In genomic region chr22:40183603-40184002, GRCh38 we compare ENCODE assay signal across 7 cellular contexts. TPM values are rescaled to one million over a fixed set of nuclear protein-coding genes. Genes with fewer than 3 reads are reported as not detected.
DNase-seq lines count a peak whose midpoint lies in the region; ATAC-seq and TF ChIP-seq lines count a peak whose summit lies in the region.
"Not testable (repeated sequence)": the region's sequence is repeated elsewhere in the genome, so short reads cannot be mapped to it uniquely, and the experiment has no call there.

No MANE protein-coding gene starts in this region.

- not testable (repeated sequence) for H3F3A ChIP-seq in neural cell (ENCODE audit: insufficient read depth, low read length, poor library complexity, severe bottlenecking)

- H3K4me3 ChIP-seq in HFF-Myc (replicated peaks; ENCODE audit: low read depth, low read length) (peak overlapping the region; percentile 14; the same call in 1 of the 2 replicates), neural cell (ENCODE audit: low read length) (peak overlapping the region; percentile 48)
- not testable (repeated sequence) for H3K4me3 ChIP-seq in left lung

- not testable (repeated sequence) for H3K27me3 Mint-ChIP-seq in activated CD4-positive, alpha-beta T cell treated with anti-CD3 and anti-CD28 coated beads for 36 hours; activated naive CD8-positive, alpha-beta T cell treated with anti-CD3 and anti-CD28 coated beads, Interleukin-2, amount 50 U/mL, for 24 hours; stimulated activated naive CD8-positive, alpha-beta T cell treated with anti-CD3 and anti-CD28 coated beads, Interleukin-15, Interleukin-2, amounts not matched to agents 100 ng/mL and 50 ng/mL, for 24 hours

- TF ChIP-seq CTCF in HFF-Myc (IDR thresholded peaks at IDR 0.05; ENCODE audit: low read depth, low read length, missing control alignments); left lung (IDR thresholded peaks at IDR 0.05); neural cell (IDR thresholded peaks at IDR 0.05; ENCODE audit: poor library complexity, severe bottlenecking): not testable (repeated sequence)

- CTCF ChIA-PET in activated CD4-positive, alpha-beta T cell treated with anti-CD3 and anti-CD28 coated beads for 36 hours (lab: Charles Lee), result interaction anchor here (1.0 kb wide), 1 partner anchor 92 kb away, joined by 3 read pairs; no protein-coding TSS in a partner anchor

- peak overlapping the region; percentile 89 for H3K27ac Mint-ChIP-seq in activated CD4-positive, alpha-beta T cell treated with anti-CD3 and anti-CD28 coated beads for 36 hours
- H3K27ac Mint-ChIP-seq in activated naive CD8-positive, alpha-beta T cell treated with anti-CD3 and anti-CD28 coated beads, Interleukin-2, amount 50 U/mL, for 24 hours, result peak overlapping the region; percentile 81
- H3K27ac Mint-ChIP-seq in stimulated activated naive CD8-positive, alpha-beta T cell treated with anti-CD3 and anti-CD28 coated beads, Interleukin-15, Interleukin-2, amounts not matched to agents 100 ng/mL and 50 ng/mL, for 24 hours, result peak overlapping the region; percentile 50

- H4K20me1 ChIP-seq in neural cell (ENCODE audit: insufficient read depth), result not testable (repeated sequence)

- H3K9me2 ChIP-seq in neural cell (ENCODE audit: insufficient read depth, low read length), result not testable (repeated sequence)

- H3K4me3 Mint-ChIP-seq in activated CD4-positive, alpha-beta T cell treated with anti-CD3 and anti-CD28 coated beads for 36 hours, result peak overlapping the region; percentile 61
- peak overlapping the region; percentile 60 for H3K4me3 Mint-ChIP-seq in activated naive CD8-positive, alpha-beta T cell treated with anti-CD3 and anti-CD28 coated beads, Interleukin-2, amount 50 U/mL, for 24 hours
- peak overlapping the region; percentile 53 for H3K4me3 Mint-ChIP-seq in stimulated activated naive CD8-positive, alpha-beta T cell treated with anti-CD3 and anti-CD28 coated beads, Interleukin-15, Interleukin-2, amounts not matched to agents 100 ng/mL and 50 ng/mL, for 24 hours

- peaks cover 74% of the 10 kb centered on the region for H3K4me1 Mint-ChIP-seq in activated CD4-positive, alpha-beta T cell treated with anti-CD3 and anti-CD28 coated beads for 36 hours
- H3K4me1 Mint-ChIP-seq in activated naive CD8-positive, alpha-beta T cell treated with anti-CD3 and anti-CD28 coated beads, Interleukin-2, amount 50 U/mL, for 24 hours, result peaks cover 75% of the 10 kb centered on the region
- peaks cover 80% of the 10 kb centered on the region for H3K4me1 Mint-ChIP-seq in stimulated activated naive CD8-positive, alpha-beta T cell treated with anti-CD3 and anti-CD28 coated beads, Interleukin-15, Interleukin-2, amounts not matched to agents 100 ng/mL and 50 ng/mL, for 24 hours (ENCODE audit: low read depth)

- peaks cover 99% of the 10 kb centered on the region for H3K79me2 ChIP-seq in neural cell (replicated peaks; ENCODE audit: insufficient read depth, low read length)

- not testable (repeated sequence) for TF ChIP-seq EP300 in neural cell (conservative IDR thresholded peaks at IDR 0.05; ENCODE audit: poor library complexity, severe bottlenecking)

- not testable (repeated sequence) for H2AFZ ChIP-seq in neural cell (ENCODE audit: low read depth, low read length)

- not testable (repeated sequence) for H3K9ac ChIP-seq in neural cell (ENCODE audit: low read length)

- not testable (repeated sequence) for DNase-seq in HFF-Myc (ENCODE audit: extremely low read depth, low read depth); activated CD4-positive, alpha-beta T cell treated with anti-CD3 and anti-CD28 coated beads for 36 hours; activated naive CD8-positive, alpha-beta T cell treated with anti-CD3 and anti-CD28 coated beads, Interleukin-2, amount 50 U/mL, for 24 hours; epithelial cell of prostate (ENCODE audit: low read depth, low spot score); left lung

- H3K27me3 ChIP-seq in left lung; neural cell (ENCODE audit: insufficient read depth, low read depth, low read length): not testable (repeated sequence)

- intact Hi-C loops in activated CD4-positive, alpha-beta T cell treated with anti-CD3 and anti-CD28 coated beads for 36 hours (cut with DNase I, micrococcal nuclease); left lung (cut with DNase I): not testable (repeated sequence)

- not testable (repeated sequence) for TF ChIP-seq RAD21 in neural cell (conservative IDR thresholded peaks at IDR 0.05)

- peaks cover 13% of the 10 kb centered on the region for H3K36me3 Mint-ChIP-seq in activated CD4-positive, alpha-beta T cell treated with anti-CD3 and anti-CD28 coated beads for 36 hours (ENCODE audit: low read depth)
- not testable (repeated sequence) for H3K36me3 Mint-ChIP-seq in activated naive CD8-positive, alpha-beta T cell treated with anti-CD3 and anti-CD28 coated beads, Interleukin-2, amount 50 U/mL, for 24 hours (ENCODE audit: low read depth); stimulated activated naive CD8-positive, alpha-beta T cell treated with anti-CD3 and anti-CD28 coated beads, Interleukin-15, Interleukin-2, amounts not matched to agents 100 ng/mL and 50 ng/mL, for 24 hours (ENCODE audit: low read depth)

- H3K9me3 ChIP-seq in left lung; neural cell (ENCODE audit: low read length): not testable (repeated sequence)

- H3K27ac ChIP-seq in epithelial cell of prostate (peak overlapping the region; percentile 42), left lung (peak overlapping the region; percentile 67 to 75)
- not testable (repeated sequence) for H3K27ac ChIP-seq in neural cell (ENCODE audit: low read length)

- POLR2A ChIA-PET in activated CD4-positive, alpha-beta T cell treated with anti-CD3 and anti-CD28 coated beads for 36 hours (lab: Charles Lee), result not testable (repeated sequence)

- peaks cover 25 to 75% of the 10 kb centered on the region in 2 donors for H3K4me1 ChIP-seq in left lung

- H3K36me3 ChIP-seq in left lung; neural cell (ENCODE audit: insufficient read depth, low read length): not testable (repeated sequence)

- H3K9me3 Mint-ChIP-seq in activated CD4-positive, alpha-beta T cell treated with anti-CD3 and anti-CD28 coated beads for 36 hours (ENCODE audit: low read depth); activated naive CD8-positive, alpha-beta T cell treated with anti-CD3 and anti-CD28 coated beads, Interleukin-2, amount 50 U/mL, for 24 hours; stimulated activated naive CD8-positive, alpha-beta T cell treated with anti-CD3 and anti-CD28 coated beads, Interleukin-15, Interleukin-2, amounts not matched to agents 100 ng/mL and 50 ng/mL, for 24 hours: not testable (repeated sequence)

- H3K4me2 ChIP-seq in neural cell (ENCODE audit: low read length), result peak overlapping the region; percentile 4

- ATAC-seq in activated CD4-positive, alpha-beta T cell treated with anti-CD3 and anti-CD28 coated beads for 36 hours; activated naive CD8-positive, alpha-beta T cell treated with anti-CD3 and anti-CD28 coated beads, Interleukin-2, amount 50 U/mL, for 24 hours; left lung: not testable (repeated sequence)

RNA-seq across cellular contexts. Expression of gene TNRC6B, which starts 5.9 kb away (rescaled TPM):
- 10 to 100 TPM; 37.3 to 40.3 TPM for total RNA-seq in activated CD4-positive, alpha-beta T cell treated with anti-CD3 and anti-CD28 coated beads for 36 hours
- total RNA-seq in left lung, result 10 to 100 TPM; 40.3 to 40.7 TPM
- polyA plus RNA-seq in neural cell, result 7.6 and 8.2 TPM in 2 replicates
- 93.2 and 113 TPM in 2 replicates for polyA minus RNA-seq in neural cell
